Comparison of ENCODE assay signal across 16 cellular contexts in genomic region chr19:1616875-1617274, GRCh38. TPM values are rescaled to one million over a fixed set of nuclear protein-coding genes. Genes with fewer than 3 reads are reported as not detected.
DNase-seq lines count a peak whose midpoint lies in the region; ATAC-seq and TF ChIP-seq lines count a peak whose summit lies in the region.
"Had no signal": no experiment of that assay in that cellular context is flagged by ENCODE, and none has a peak within 500 bp of the region (broad histone marks: within the 10 kb centered on the region; RNA-seq: fewer than 3 reads in every experiment).

No MANE protein-coding gene starts in this region.

- ATAC-seq in T-cell (replicated peaks in 1 of 4) (peak in 1 of 4 experiments; percentile 30), HG03571 (IDR thresholded peaks at IDR 0.05; ENCODE audit: unreplicated experiment) (no peak), heart left ventricle (no peak)

- H3K4me1 ChIP-seq in BLaER1 (peaks cover 100% of the 10 kb centered on the region), heart left ventricle (peaks cover 0 to 23% (median 9%) of the 10 kb centered on the region in 12 donors)
- H3K4me1 ChIP-seq: parathyroid adenoma had no signal

- peaks cover 100% of the 10 kb centered on the region for H3K36me3 ChIP-seq in BLaER1
- H3K36me3 ChIP-seq in heart left ventricle, result peaks cover 0 to 82% (median 47%) of the 10 kb centered on the region in 9 donors

- POLR2A ChIA-PET in T-cell (lab: Charles Lee), result no interaction called here

- no peak for DNase-seq in T-helper 2 cell treated with Interferon-gamma antibody and Interleukin-4, amounts not matched to agents 5 μg/mL and 100 μg/mL, for 36 hours (ENCODE audit: low spot score)
- DNase-seq in T-helper 2 cell (no peak), T-cell (no peak), fibroblast of villous mesenchyme (ENCODE audit: low read depth) (peak; percentile 2), heart left ventricle (no peak), midbrain (lab: John Stamatoyannopoulos, UW) (no peak)
- DNase-seq: 8988T, anterior cingulate cortex, NCI-H1105, NCI-H345 had no signal

- intact Hi-C loops in heart left ventricle (cut with DNase I), result loop anchor here in 1 of 10 donors (5.0 kb wide), 1 partner anchor 150 kb away; no protein-coding TSS in a partner anchor

- no peak overlapping the region for H3K4me3 Mint-ChIP-seq in T-helper 2 cell treated with Interferon-gamma antibody and Interleukin-4, amounts not matched to agents 5 μg/mL and 100 μg/mL, for 36 hours
- H3K4me3 Mint-ChIP-seq in T-cell, result no peak overlapping the region
- H3K4me3 Mint-ChIP-seq: mesothelial cell of epicardium had no signal

- H3K4me1 Mint-ChIP-seq in T-helper 2 cell treated with Interferon-gamma antibody and Interleukin-4, amounts not matched to agents 5 μg/mL and 100 μg/mL, for 36 hours (ENCODE audit: low read depth), result peaks cover 6% of the 10 kb centered on the region
- H3K4me1 Mint-ChIP-seq in T-cell, result peaks cover 19 to 21% (median 20%) of the 10 kb centered on the region in 3 donors
- H3K4me1 Mint-ChIP-seq: mesothelial cell of epicardium had no signal

- peaks cover 29% of the 10 kb centered on the region for H3K36me3 Mint-ChIP-seq in T-helper 2 cell treated with Interferon-gamma antibody and Interleukin-4, amounts not matched to agents 5 μg/mL and 100 μg/mL, for 36 hours (ENCODE audit: low read depth)
- peaks cover 30% of the 10 kb centered on the region for H3K36me3 Mint-ChIP-seq in T-cell

- H3K27ac ChIP-seq in BLaER1 (no peak overlapping the region), heart left ventricle (peak overlapping the region in 4 of 12 donors; percentile 11 to 59 (median 32))
- H3K27ac ChIP-seq: coronary artery, parathyroid adenoma had no signal

- H3K27ac Mint-ChIP-seq in T-helper 2 cell treated with Interferon-gamma antibody and Interleukin-4, amounts not matched to agents 5 μg/mL and 100 μg/mL, for 36 hours, result peak overlapping the region; percentile 3
- H3K27ac Mint-ChIP-seq in T-cell, result peak overlapping the region; percentile 9 to 73
- H3K27ac Mint-ChIP-seq: mesothelial cell of epicardium had no signal

- H3K4me2 ChIP-seq in BLaER1, result peak overlapping the region; percentile 63
- H3K4me2 ChIP-seq: smooth muscle cell had no signal

- no peaks in the 10 kb centered on the region for H3K27me3 ChIP-seq in BLaER1
- H3K27me3 ChIP-seq in heart left ventricle, result no peaks in the 10 kb centered on the region

- H3K9ac ChIP-seq in BLaER1, result 0 out of 2 replicates have a peak overlapping the region, but pooled peaks have one; percentile 24
- H3K9ac ChIP-seq: parathyroid adenoma had no signal

- H3K9me3 ChIP-seq in BLaER1, result no peaks in the 10 kb centered on the region
- no peaks in the 10 kb centered on the region for H3K9me3 ChIP-seq in heart left ventricle

- peaks cover 100% of the 10 kb centered on the region for H4K20me1 ChIP-seq in BLaER1

- no peak overlapping the region for H3K4me3 ChIP-seq in BLaER1
- H3K4me3 ChIP-seq in fibroblast of villous mesenchyme (ENCODE audit: low read depth, low read length), result no peak overlapping the region
- H3K4me3 ChIP-seq in heart left ventricle, result no peak overlapping the region
- H3K4me3 ChIP-seq: coronary artery, smooth muscle cell had no signal

- WGBS in heart left ventricle, 4 donors, result 62 to 76% (median 65%) methylated on average over 4 of the region's 4 CpGs

- H3K27me3 Mint-ChIP-seq in T-helper 2 cell treated with Interferon-gamma antibody and Interleukin-4, amounts not matched to agents 5 μg/mL and 100 μg/mL, for 36 hours (ENCODE audit: low read depth), result no peaks in the 10 kb centered on the region
- no peaks in the 10 kb centered on the region for H3K27me3 Mint-ChIP-seq in T-cell

- no peaks in the 10 kb centered on the region for H3K9me3 Mint-ChIP-seq in T-helper 2 cell treated with Interferon-gamma antibody and Interleukin-4, amounts not matched to agents 5 μg/mL and 100 μg/mL, for 36 hours
- no peaks in the 10 kb centered on the region for H3K9me3 Mint-ChIP-seq in T-cell
- H3K9me3 Mint-ChIP-seq: mesothelial cell of epicardium had no signal

- CTCF ChIA-PET in T-cell (lab: Charles Lee), result no interaction called here

- TF ChIP-seq POLR2A in heart left ventricle (IDR thresholded peaks at IDR 0.05), result no peak

- TF ChIP-seq CTCF in fibroblast of villous mesenchyme (IDR thresholded peaks at IDR 0.05; ENCODE audit: insufficient read depth, low read depth, low read length) (no peak), heart left ventricle (IDR thresholded peaks at IDR 0.05) (no peak)

RNA-seq across cellular contexts. Expression of gene UQCR11, which starts 11.6 kb away (rescaled TPM):
- total RNA-seq in T-cell (100 to 1,000 TPM; 127 to 168 (median 148) TPM), fibroblast of villous mesenchyme (49.3 and 53.5 TPM in 2 replicates), heart left ventricle (100 to 1,000 TPM; 170 to 982 (median 690) TPM)
- 100 to 1,000 TPM; 271 to 329 TPM for polyA plus RNA-seq in heart left ventricle

RNA-seq across cellular contexts. Expression of gene MBD3, which starts 24.2 kb away (rescaled TPM):
- 10 to 100 TPM; 51.8 to 80.3 (median 75.5) TPM for total RNA-seq in T-cell
- 73.4 and 103 TPM in 2 replicates for total RNA-seq in fibroblast of villous mesenchyme
- total RNA-seq in heart left ventricle, result 100 to 1,000 TPM in 2 of 9 donors, 10 to 100 TPM in 7; 38.6 to 107 (median 62.5) TPM
- 100 to 1,000 TPM; 110 to 146 TPM for polyA plus RNA-seq in heart left ventricle

RNA-seq across cellular contexts. Expression of gene TCF3, which starts 35.5 kb away (rescaled TPM):
- 100 to 1,000 TPM in 2 of 5 donors, 10 to 100 TPM in 3; 63.3 to 107 (median 94.6) TPM for total RNA-seq in T-cell
- 57.0 and 66.7 TPM in 2 replicates for total RNA-seq in fibroblast of villous mesenchyme
- total RNA-seq in heart left ventricle, result 10 to 100 TPM; 13.2 to 38.0 (median 22.3) TPM
- polyA plus RNA-seq in heart left ventricle, result 10 to 100 TPM; 13.4 to 40.2 TPM

RNA-seq across cellular contexts. Expression of gene MEX3D, which starts 48.8 kb away (rescaled TPM):
- total RNA-seq in T-cell (1 to 10 TPM; 2.1 to 7.7 (median 6.2) TPM), fibroblast of villous mesenchyme (33.7 and 48.6 TPM in 2 replicates), heart left ventricle (10 to 100 TPM in 4 of 9 donors, 1 to 10 TPM in 5; 6.1 to 18.6 (median 9.6) TPM)
- polyA plus RNA-seq in heart left ventricle, result 1 to 10 TPM; 1.9 to 6.0 TPM
